8 cellular contexts compared by ENCODE assay signal in genomic region chr6:106629103-106629858, GRCh38. TPM values are rescaled to one million over a fixed set of nuclear protein-coding genes. Genes with fewer than 3 reads are reported as not detected.
DNase-seq lines count a peak whose midpoint lies in the region; ATAC-seq, FAIRE-seq and TF ChIP-seq lines count a peak whose summit lies in the region.

A gene with protein sequence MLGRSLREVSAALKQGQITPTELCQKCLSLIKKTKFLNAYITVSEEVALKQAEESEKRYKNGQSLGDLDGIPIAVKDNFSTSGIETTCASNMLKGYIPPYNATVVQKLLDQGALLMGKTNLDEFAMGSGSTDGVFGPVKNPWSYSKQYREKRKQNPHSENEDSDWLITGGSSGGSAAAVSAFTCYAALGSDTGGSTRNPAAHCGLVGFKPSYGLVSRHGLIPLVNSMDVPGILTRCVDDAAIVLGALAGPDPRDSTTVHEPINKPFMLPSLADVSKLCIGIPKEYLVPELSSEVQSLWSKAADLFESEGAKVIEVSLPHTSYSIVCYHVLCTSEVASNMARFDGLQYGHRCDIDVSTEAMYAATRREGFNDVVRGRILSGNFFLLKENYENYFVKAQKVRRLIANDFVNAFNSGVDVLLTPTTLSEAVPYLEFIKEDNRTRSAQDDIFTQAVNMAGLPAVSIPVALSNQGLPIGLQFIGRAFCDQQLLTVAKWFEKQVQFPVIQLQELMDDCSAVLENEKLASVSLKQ (plus strand): TSS chr6:106629578. CDS start chr6:106629682, 104 bp downstream.
A gene with protein sequence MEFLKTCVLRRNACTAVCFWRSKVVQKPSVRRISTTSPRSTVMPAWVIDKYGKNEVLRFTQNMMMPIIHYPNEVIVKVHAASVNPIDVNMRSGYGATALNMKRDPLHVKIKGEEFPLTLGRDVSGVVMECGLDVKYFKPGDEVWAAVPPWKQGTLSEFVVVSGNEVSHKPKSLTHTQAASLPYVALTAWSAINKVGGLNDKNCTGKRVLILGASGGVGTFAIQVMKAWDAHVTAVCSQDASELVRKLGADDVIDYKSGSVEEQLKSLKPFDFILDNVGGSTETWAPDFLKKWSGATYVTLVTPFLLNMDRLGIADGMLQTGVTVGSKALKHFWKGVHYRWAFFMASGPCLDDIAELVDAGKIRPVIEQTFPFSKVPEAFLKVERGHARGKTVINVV (minus strand): TSS chr6:106629498. CDS start chr6:106629021, 477 bp downstream.

- H3K27me3 ChIP-seq in H1 (replicated peaks in 1 of 4; ENCODE audit: control insufficient read depth in 3 of 4, extremely low read depth in 1 of 4, insufficient read depth in 3 of 4, low read length in 3 of 4) (no peaks in the 10 kb centered on the region; a peak in 1 of 7 replicates), mesenchymal stem cell (ENCODE audit: control insufficient read depth in 1 of 2, insufficient read depth in 1 of 2, low read length in 2 of 2) (no peaks in the 10 kb centered on the region)

- H3K56ac ChIP-seq in H1 (replicated peaks; ENCODE audit: insufficient read length, low read depth, low read length): peak within 1 kb of the TSS; percentile 83

- peak; percentile 65 for FAIRE-seq in H1 (lab: Jason Lieb, UNC)

- H3K14ac ChIP-seq in H1 (ENCODE audit: insufficient read length) (no peak within 1 kb of the TSS), mesenchymal stem cell (ENCODE audit: low read length in 2 of 2) (no peak within 1 kb of the TSS)

- peak within 1 kb of the TSS; percentile 57 for H3K4ac ChIP-seq in H1 (replicated peaks; ENCODE audit: insufficient read length, low read depth, low read length)
- peak within 1 kb of the TSS; percentile 39 to 81 for H3K4ac ChIP-seq in mesenchymal stem cell (ENCODE audit: low read depth in 1 of 2, low read length in 2 of 2)

- no peaks in the 10 kb centered on the region; the same call in none of the 2 replicates for H3K23me2 ChIP-seq in H1 (ENCODE audit: low read depth, low read length)

- H4K91ac ChIP-seq in H1 (replicated peaks; ENCODE audit: insufficient read length, low read length): peak within 1 kb of the TSS; percentile 48
- H4K91ac ChIP-seq in mesenchymal stem cell (ENCODE audit: low read length): peak within 1 kb of the TSS; percentile 18

- peak within 1 kb of the TSS; percentile 83 for H2BK5ac ChIP-seq in H1 (ENCODE audit: low read depth, low read length)
- peak within 1 kb of the TSS; percentile 9 for H2BK5ac ChIP-seq in mesenchymal stem cell (ENCODE audit: low read depth, low read length, poor library complexity, severe bottlenecking)

- DNase-seq in COR-L47 (lab: John Stamatoyannopoulos, UW): peak; percentile 82
- peak; percentile 92 for DNase-seq in HT-29 (ENCODE audit: low spot score)
- peak; percentile 89 for DNase-seq in NOMO-1 treated with DMSO at 0.1 percent for 48 hours (lab: John Stamatoyannopoulos, UW; ENCODE audit: unreplicated experiment)
- DNase-seq in activated CD8-positive, alpha-beta memory T cell treated with anti-CD3 and anti-CD28 coated beads for 48 hours (ENCODE audit: low read depth in 2 of 3, low spot score in 2 of 3): peak; percentile 43 to 65 (median 57)
- peak; percentile 82 to 88 for DNase-seq in H1 (ENCODE audit: low read depth in 1 of 2, low spot score in 2 of 2)
- peak; percentile 95 for DNase-seq in mesenchymal stem cell
- DNase-seq in stimulated activated CD8-positive, alpha-beta memory T cell treated with anti-CD3 and anti-CD28 coated beads, Interleukin-12 subunit alpha, Interleukin-12 subunit beta, amount 100 ng/mL, for 4 hours (ENCODE audit: low read depth): peak; percentile 67

- peak; percentile 48 to 86 for TF ChIP-seq POLR2A in H1 (IDR thresholded peaks at IDR 0.05; ENCODE audit: control extremely low read depth in 1 of 2, low read depth in 2 of 2, low read length in 2 of 2)

- TF ChIP-seq RAD21 in H1 (IDR thresholded peaks at IDR 0.05 in 1 of 2, conservative IDR thresholded peaks at IDR 0.05 in 1 of 2; ENCODE audit: low read depth in 2 of 2, low read length in 2 of 2): no peak; a peak in 1 of 4 replicates

- H3K79me1 ChIP-seq in H1 (ENCODE audit: low read depth, low read length) (0 out of 2 replicates have a peak, but pooled peaks cover 4% of the 10 kb centered on the region), mesenchymal stem cell (replicated peaks; ENCODE audit: low read length, poor library complexity, severe bottlenecking) (peaks cover 11% of the 10 kb centered on the region)

- peak within 1 kb of the TSS; percentile 80 to 93 (median 88) for H3K9ac ChIP-seq in H1 (replicated peaks in 1 of 4; ENCODE audit: extremely low read depth in 1 of 4, low read depth in 3 of 4, low read length in 3 of 4)
- peak within 1 kb of the TSS; percentile 100 for H3K9ac ChIP-seq in mesenchymal stem cell (ENCODE audit: low read length)

- WGBS in H1 (ENCODE audit: extremely low coverage in 1 of 2, insufficient coverage in 1 of 2, insufficient read length in 1 of 2, insufficient replicate concordance in 2 of 2, low coverage in 1 of 2, low lambda C conversion rate in 2 of 2, missing lambda C conversion rate in 1 of 2), 2 experiments: 1% methylated on average over 45 of the region's 46 CpGs; no CpG with 5 or more reads in 1 of the 2 experiments
- under 1% methylated on average over 46 of the region's 46 CpGs for WGBS in mesenchymal stem cell

- no peak for TF ChIP-seq EP300 in H1 (IDR thresholded peaks at IDR 0.05; ENCODE audit: borderline replicate concordance in 1 of 2, low read depth in 2 of 2, low read length in 2 of 2)

- H2AK5ac ChIP-seq in H1 (ENCODE audit: low read depth, low read length) (no peak within 1 kb of the TSS), mesenchymal stem cell (ENCODE audit: low read length, severe bottlenecking) (no peak within 1 kb of the TSS)

- peak within 1 kb of the TSS; percentile 97; the same call in 1 of the 2 replicates for H4K8ac ChIP-seq in H1 (ENCODE audit: extremely low read depth, insufficient read depth, low read length)
- H4K8ac ChIP-seq in mesenchymal stem cell (ENCODE audit: low read length): peak within 1 kb of the TSS; percentile 81

- H3K9me3 ChIP-seq in H1 (ENCODE audit: insufficient read depth in 2 of 2, low read depth in 1 of 2, low read length in 1 of 2): no peaks in the 10 kb centered on the region
- no peaks in the 10 kb centered on the region for H3K9me3 ChIP-seq in mesenchymal stem cell (ENCODE audit: control insufficient read depth, low read length)

- H3K4me3 ChIP-seq in H1 (ENCODE audit: extremely low read depth in 1 of 4, insufficient read depth in 2 of 4, low read depth in 3 of 4, low read length in 4 of 4): peak within 1 kb of the TSS; percentile 80 to 99 (median 94)
- peak within 1 kb of the TSS; percentile 67 to 100 for H3K4me3 ChIP-seq in mesenchymal stem cell (ENCODE audit: insufficient read depth in 1 of 2, low read depth in 1 of 2, low read length in 2 of 2)

- H3K4me2 ChIP-seq in H1 (ENCODE audit: insufficient read depth in 1 of 2, low read depth in 2 of 2, low read length in 2 of 2) (peak within 1 kb of the TSS; percentile 70 to 81), mesenchymal stem cell (ENCODE audit: low read length, poor library complexity, severe bottlenecking) (peak within 1 kb of the TSS; percentile 82)

- H3K79me2 ChIP-seq in H1 (ENCODE audit: control insufficient read depth in 1 of 2, insufficient read depth in 2 of 2, low read length in 2 of 2): peaks cover 8 to 54% of the 10 kb centered on the region in 2 experiments

- no peak within 1 kb of the TSS for H2BK120ac ChIP-seq in H1 (replicated peaks; ENCODE audit: low read depth, low read length)
- no peak within 1 kb of the TSS for H2BK120ac ChIP-seq in mesenchymal stem cell (ENCODE audit: low read depth, low read length)

- CTCF ChIA-PET in H1 (lab: Charles Lee; ENCODE audit: partially characterized antibody): interaction anchor here (1.1 to 1.5 kb wide), 3 partner anchors 8 to 368 kb away, joined by 4 to 5 read pairs (median 4); no protein-coding TSS in a partner anchor

- POLR2A ChIA-PET in H1 (lab: Charles Lee; ENCODE audit: partially characterized antibody): interaction anchor here (1.1 to 1.6 kb wide), 4 partner anchors 9 to 350 kb away, joined by 3 to 5 read pairs (median 4); partner anchors contain the start of gene CD24

- H3K27ac ChIP-seq in H1 (ENCODE audit: low read depth, low read length) (peak within 1 kb of the TSS; percentile 82), mesenchymal stem cell (ENCODE audit: low read length, poor library complexity, severe bottlenecking) (peak within 1 kb of the TSS; percentile 67)

- H2AFZ ChIP-seq in H1 (ENCODE audit: low read length) (peak within 1 kb of the TSS; percentile 37; the same call in 1 of the 2 replicates), mesenchymal stem cell (ENCODE audit: low read depth, low read length) (peak within 1 kb of the TSS; percentile 56)

- H4K5ac ChIP-seq in H1 (ENCODE audit: insufficient read length, low read depth, low read length): peak within 1 kb of the TSS; percentile 59

- TF ChIP-seq CTCF in H1 (IDR thresholded peaks at IDR 0.05; ENCODE audit: control extremely low read depth in 1 of 3, insufficient read depth in 1 of 3, low read depth in 1 of 3, low read length in 3 of 3): no peak

- no peaks in the 10 kb centered on the region for H3K36me3 ChIP-seq in H1 (ENCODE audit: control insufficient read depth in 2 of 4, insufficient read depth in 4 of 4, low read length in 3 of 4)
- no peaks in the 10 kb centered on the region for H3K36me3 ChIP-seq in mesenchymal stem cell (ENCODE audit: control insufficient read depth in 1 of 2, insufficient read depth in 2 of 2, low read depth in 1 of 2, low read length in 2 of 2)

- H2BK15ac ChIP-seq in H1 (ENCODE audit: low read length) (0 out of 2 replicates have a peak within 1 kb of the TSS, but pooled peaks have one; percentile 3), mesenchymal stem cell (ENCODE audit: low read depth, poor library complexity, severe bottlenecking) (peak within 1 kb of the TSS; percentile 86)

- peak; percentile 72 for ATAC-seq in GM21360 (IDR thresholded peaks at IDR 0.05; ENCODE audit: unreplicated experiment)

- peaks cover 2 to 10% (median 5%) of the 10 kb centered on the region in 4 experiments; a peak in 6 of 7 replicates for H3K4me1 ChIP-seq in H1 (replicated peaks in 1 of 4; ENCODE audit: control insufficient read depth in 3 of 4, insufficient read depth in 4 of 4, low read length in 3 of 4)
- H3K4me1 ChIP-seq in mesenchymal stem cell (ENCODE audit: control insufficient read depth, insufficient read depth, low read depth, low read length): no peaks in the 10 kb centered on the region

- H4K20me1 ChIP-seq in H1 (replicated peaks in 1 of 2; ENCODE audit: control insufficient read depth in 1 of 2, insufficient read depth in 2 of 2, low read length in 2 of 2): no peaks in the 10 kb centered on the region

- H3K18ac ChIP-seq in H1 (ENCODE audit: extremely low read depth, low read length) (peak within 1 kb of the TSS; percentile 83; the same call in 1 of the 2 replicates), mesenchymal stem cell (ENCODE audit: low read depth in 1 of 2, low read length in 2 of 2) (peak within 1 kb of the TSS; percentile 30 to 81)

- H3K23ac ChIP-seq in H1 (ENCODE audit: insufficient read length) (no peak within 1 kb of the TSS), mesenchymal stem cell (ENCODE audit: low read length in 2 of 2) (no peak within 1 kb of the TSS)

- no peak within 1 kb of the TSS for H2BK12ac ChIP-seq in H1 (ENCODE audit: low read depth, low read length)
- H2BK12ac ChIP-seq in mesenchymal stem cell (ENCODE audit: low read length in 2 of 2): no peak within 1 kb of the TSS

- no peak within 1 kb of the TSS for H2BK20ac ChIP-seq in H1 (ENCODE audit: low read length)

RNA-seq across cellular contexts. Expression of the first gene that starts in this region (rescaled TPM):
- 5.7 and 6.7 TPM in 2 replicates for total RNA-seq in HT-29 (2014; rRNA removed; shearing (Covaris generic))
- total RNA-seq in H1 (2021; fragmentation: NEBNext Ultra II Directional; extraction: Animal tissue kit (Norgen Biotek cat#: 25700)): 22.0 and 22.2 TPM in 2 replicates
- 5.6 and 7.8 TPM in 2 replicates for polyA plus RNA-seq in H1 (2011; rRNA removed)
- polyA plus RNA-seq in H1 (2011; cell fraction: cytosol; rRNA removed): 12.2 TPM
- polyA plus RNA-seq in H1 (2011; cell fraction: nucleus; rRNA removed): 10.3 TPM
- 11.5 to 20.0 TPM (median 14.2 TPM) in 4 replicates for polyA plus RNA-seq in H1 (2012, experiment 1 of 2)
- polyA plus RNA-seq in H1 (2012, experiment 2 of 2): 3.7 TPM
- 9.4 TPM for polyA plus RNA-seq in H1 (2013, experiment 1 of 2)
- polyA plus RNA-seq in H1 (2013, experiment 2 of 2): 9.2 TPM
- 21.7 and 24.5 TPM in 2 replicates for polyA minus RNA-seq in H1 (2011; rRNA and poly(A)+ RNA removed)
- polyA minus RNA-seq in H1 (2011; cell fraction: cytosol; rRNA and poly(A)+ RNA removed): 10.4 TPM
- polyA minus RNA-seq in H1 (2011; cell fraction: nucleus; rRNA and poly(A)+ RNA removed): 27.8 TPM
- 6.5 TPM for polyA plus RNA-seq in mesenchymal stem cell (2013, experiment 1 of 2)
- polyA plus RNA-seq in mesenchymal stem cell (2013, experiment 2 of 2): 5.7 TPM

RNA-seq across cellular contexts. Expression of the second gene that starts in this region (rescaled TPM):
- 4.1 and 4.4 TPM in 2 replicates for total RNA-seq in HT-29 (2014; rRNA removed; shearing (Covaris generic))
- total RNA-seq in H1 (2021; fragmentation: NEBNext Ultra II Directional; extraction: Animal tissue kit (Norgen Biotek cat#: 25700)): 19.1 and 19.5 TPM in 2 replicates
- 8.2 and 14.6 TPM in 2 replicates for polyA plus RNA-seq in H1 (2011; rRNA removed)
- polyA plus RNA-seq in H1 (2011; cell fraction: cytosol; rRNA removed): 16.8 TPM
- polyA plus RNA-seq in H1 (2011; cell fraction: nucleus; rRNA removed): 5.6 TPM
- polyA plus RNA-seq in H1 (2012, experiment 1 of 2): 24.6 to 33.9 TPM (median 25.6 TPM) in 4 replicates
- 4.9 TPM for polyA plus RNA-seq in H1 (2012, experiment 2 of 2)
- 11.1 TPM for polyA plus RNA-seq in H1 (2013, experiment 1 of 2)
- polyA plus RNA-seq in H1 (2013, experiment 2 of 2): 12.6 TPM
- polyA minus RNA-seq in H1 (2011; rRNA and poly(A)+ RNA removed): 17.9 TPM in 2 replicates
- polyA minus RNA-seq in H1 (2011; cell fraction: cytosol; rRNA and poly(A)+ RNA removed): 8.7 TPM
- polyA minus RNA-seq in H1 (2011; cell fraction: nucleus; rRNA and poly(A)+ RNA removed): 17.5 TPM
- polyA plus RNA-seq in mesenchymal stem cell (2013, experiment 1 of 2): 5.4 TPM
- 5.9 TPM for polyA plus RNA-seq in mesenchymal stem cell (2013, experiment 2 of 2)

Comparison
In these comparisons a context has a peak if more than half of its experiments do, and no peak if none do; other contexts are left out.
1. Peak in every context shown above with its lines: DNase-seq, ATAC-seq, H3K4me3 ChIP-seq and H3K27ac ChIP-seq.